Comparison of ENCODE assay signal across 6 cellular contexts in the genomic region with DNA sequence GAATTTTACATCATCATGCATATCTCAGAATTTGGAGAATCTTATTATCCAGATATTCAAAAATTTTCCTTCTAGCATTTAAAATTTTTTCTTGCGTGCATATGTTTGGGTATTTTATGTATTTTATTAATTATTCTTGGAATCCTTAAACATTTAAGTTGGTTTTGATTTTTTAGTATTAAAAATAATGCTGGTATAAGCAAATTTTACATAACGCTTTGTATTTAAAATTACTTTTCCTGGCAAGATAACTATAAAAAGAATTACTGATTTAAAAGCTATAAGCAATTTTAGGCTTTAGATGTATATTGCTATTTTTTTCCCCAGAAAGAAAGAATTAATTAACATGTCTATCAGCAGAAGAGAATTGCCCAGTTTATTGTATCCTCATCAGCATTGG.
"Had no signal": no experiment of that assay in that cellular context is flagged by ENCODE, and none has a peak within 500 bp of the region (broad histone marks: within the 10 kb centered on the region; RNA-seq: fewer than 3 reads in every experiment).

No MANE protein-coding gene starts in this region.

- DNase-seq: KBM-7, KG1 had no signal

- H3K27ac ChIP-seq: HL-60, KMS-11 had no signal

- H3K9ac ChIP-seq: KMS-11 had no signal

- H3K4me3 ChIP-seq: K562 had no signal

- ATAC-seq: K562 had no signal

- FAIRE-seq: HTR-8/SVneo, K562 had no signal

- H3K4me2 ChIP-seq: KMS-11 had no signal
